1 cellular context compared by ENCODE assay signal in the genomic region with DNA sequence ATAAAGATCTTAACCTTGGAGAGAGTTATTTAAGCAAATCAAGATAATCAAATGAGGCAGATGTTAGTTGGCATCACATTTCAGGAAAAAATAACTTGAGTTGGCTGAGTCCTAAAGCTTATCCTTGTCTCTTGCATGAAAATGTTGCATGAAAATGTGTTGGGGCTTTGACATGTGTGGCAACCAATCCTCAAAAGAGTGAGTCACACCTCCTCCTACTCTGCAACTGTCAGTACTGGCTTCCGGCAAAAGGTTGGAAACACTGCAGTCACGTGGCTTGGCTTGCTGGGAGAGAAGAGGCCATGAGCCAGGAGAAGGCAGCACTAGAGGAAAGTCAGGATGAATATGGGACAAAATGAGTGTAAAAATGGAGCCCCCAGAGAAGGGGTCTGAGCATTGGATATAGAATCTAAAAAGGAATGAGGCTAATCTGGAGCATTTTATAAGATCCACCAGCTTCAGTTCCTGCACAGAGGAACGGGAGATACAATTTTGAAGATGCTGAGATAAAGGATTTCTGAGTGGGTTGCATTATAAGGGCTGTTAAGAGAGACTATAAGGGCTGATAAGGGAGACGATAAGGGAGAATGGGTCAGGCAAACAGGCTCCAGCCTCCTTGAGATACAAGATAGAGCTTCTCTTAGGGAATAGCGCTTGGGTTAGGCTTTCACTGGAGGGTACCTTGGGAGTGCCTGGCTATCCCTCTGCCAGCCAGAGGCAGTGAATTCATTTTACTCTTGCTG.
TF ChIP-seq lines count a peak whose summit lies in the region.

No MANE protein-coding gene starts in this region.

TF ChIP-seq in SK-N-SH, 30 proteins besides CTCF, POLR2A, EP300 and RAD21 (continued from another document):
- TF ChIP-seq SIN3A (IDR thresholded peaks at IDR 0.05; ENCODE audit: borderline replicate concordance, low read depth, low read length) (0 out of 2 replicates have a peak, but pooled peaks have one; percentile 20), JUND (IDR thresholded peaks at IDR 0.05) (peak; percentile 53), FOSL2 (IDR thresholded peaks at IDR 0.05; ENCODE audit: borderline replicate concordance, low read depth) (peak; percentile 48; the same call in 1 of the 2 replicates), NFIC (IDR thresholded peaks at IDR 0.05; ENCODE audit: borderline replicate concordance) (peak; percentile 37; the same call in 1 of the 2 replicates), RCOR1 (IDR thresholded peaks at IDR 0.05; ENCODE audit: low read length) (no peak), ELF1 (IDR thresholded peaks at IDR 0.05) (no peak), TCF12 (IDR thresholded peaks at IDR 0.05) (peak; percentile 58), MXI1 (IDR thresholded peaks at IDR 0.05; ENCODE audit: low read depth, low read length) (no peak), REST (IDR thresholded peaks at IDR 0.05; ENCODE audit: low read depth, low read length) (no peak)
- TF ChIP-seq, protein P1, sequence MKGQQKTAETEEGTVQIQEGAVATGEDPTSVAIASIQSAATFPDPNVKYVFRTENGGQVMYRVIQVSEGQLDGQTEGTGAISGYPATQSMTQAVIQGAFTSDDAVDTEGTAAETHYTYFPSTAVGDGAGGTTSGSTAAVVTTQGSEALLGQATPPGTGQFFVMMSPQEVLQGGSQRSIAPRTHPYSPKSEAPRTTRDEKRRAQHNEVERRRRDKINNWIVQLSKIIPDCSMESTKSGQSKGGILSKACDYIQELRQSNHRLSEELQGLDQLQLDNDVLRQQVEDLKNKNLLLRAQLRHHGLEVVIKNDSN (IDR thresholded peaks at IDR 0.05; ENCODE audit: borderline replicate concordance, low read depth), result peak; percentile 85; the same call in 1 of the 2 replicates
- TF ChIP-seq, protein P2, sequence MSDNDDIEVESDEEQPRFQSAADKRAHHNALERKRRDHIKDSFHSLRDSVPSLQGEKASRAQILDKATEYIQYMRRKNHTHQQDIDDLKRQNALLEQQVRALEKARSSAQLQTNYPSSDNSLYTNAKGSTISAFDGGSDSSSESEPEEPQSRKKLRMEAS (IDR thresholded peaks at IDR 0.05; ENCODE audit: low read depth), result peak; percentile 92
